ENCODE assay signal across 8 cellular contexts in the genomic region with DNA sequence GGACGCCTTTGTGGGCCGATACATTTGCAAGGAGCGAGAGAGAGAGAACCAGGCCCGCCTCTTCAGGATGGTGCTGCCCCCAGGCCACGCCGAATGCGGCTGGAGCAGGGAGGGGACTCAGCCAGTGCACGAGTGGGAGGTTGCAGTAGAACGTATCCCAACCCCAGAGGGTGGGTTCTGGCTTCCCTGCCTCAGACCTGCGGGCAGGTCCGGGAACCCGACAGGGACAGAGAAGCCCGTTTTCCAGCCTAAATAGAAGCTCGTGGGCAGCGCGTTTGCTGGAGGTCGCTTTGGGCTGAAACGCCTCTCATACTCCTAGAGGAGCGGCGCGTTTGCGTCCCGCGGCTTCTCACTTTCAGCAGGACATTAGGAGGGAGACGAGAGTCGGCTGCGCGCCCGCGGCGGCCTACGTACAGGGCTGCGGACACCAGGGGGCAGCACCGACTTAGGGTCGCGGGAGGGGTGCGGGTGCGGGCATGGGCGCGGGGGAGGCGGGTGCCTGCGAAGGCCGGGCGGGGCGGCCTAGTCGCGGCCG. TPM values are rescaled to one million over a fixed set of nuclear protein-coding genes. Genes with fewer than 3 reads are reported as not detected.
DNase-seq lines count a peak whose midpoint lies in the region; ATAC-seq and TF ChIP-seq lines count a peak whose summit lies in the region.

No MANE protein-coding gene starts in this region.

- TF ChIP-seq CTCF in 22Rv1 (IDR thresholded peaks at IDR 0.05), result no peak
- peak; percentile 66 for TF ChIP-seq CTCF in H9 (conservative IDR thresholded peaks at IDR 0.05)
- no peak for TF ChIP-seq CTCF in activated B cell treated with CpG ODN at 0.5 μM for 24 hours (IDR thresholded peaks at IDR 0.05)

- DNase-seq in H9 (peak; percentile 93), activated B cell treated with CpG ODN at 0.5 μM for 24 hours (peak; percentile 65), caudate nucleus (lab: John Stamatoyannopoulos, UW) (peak in 44 of 61 donors; percentile 10 to 69 (median 41)), NAMALWA (ENCODE audit: low spot score) (no peak), NCI-H128 (lab: John Stamatoyannopoulos, UW; ENCODE audit: unreplicated experiment) (no peak)
- peak; percentile 78 to 79 for DNase-seq in stimulated activated CD4-positive, alpha-beta T cell treated with anti-CD3 and anti-CD28 coated beads, Interleukin-2, amount 100 ng/mL, for 24 hours

- H3K4me2 ChIP-seq in H9 (ENCODE audit: insufficient read depth, insufficient read length, low read length), result peak overlapping the region; percentile 55

- H2AFZ ChIP-seq in H9 (ENCODE audit: low read length), result no peak overlapping the region

- H3T11ph ChIP-seq in H9 (ENCODE audit: low read length), result no peak overlapping the region

- no peak overlapping the region for H2BK120ac ChIP-seq in H9 (ENCODE audit: low read depth, low read length, poor library complexity, severe bottlenecking)

- no peak overlapping the region for H3K14ac ChIP-seq in H9 (ENCODE audit: insufficient read depth, low read length)

- H3K4me3 Mint-ChIP-seq in H9 (peak overlapping the region; percentile 41 to 74), activated B cell treated with CpG ODN at 0.5 μM for 24 hours (peak overlapping the region; percentile 75)

- no peaks in the 10 kb centered on the region for H3K79me1 ChIP-seq in H9 (ENCODE audit: insufficient read depth, low read depth, low read length, poor library complexity, severe bottlenecking)

- no peak overlapping the region; a peak in 1 of 7 replicates for H3K27ac Mint-ChIP-seq in H9
- H3K27ac Mint-ChIP-seq in activated B cell treated with CpG ODN at 0.5 μM for 24 hours, result peak overlapping the region; percentile 30

- H3K9ac ChIP-seq in H9 (ENCODE audit: extremely low read depth, insufficient read length, low read length), result no peak overlapping the region

- no peak overlapping the region for H3K4ac ChIP-seq in H9 (ENCODE audit: low read depth, low read length)

- H4K20me1 ChIP-seq in H9 (ENCODE audit: control insufficient read depth, insufficient read depth, insufficient read length), result no peaks in the 10 kb centered on the region

- H2AK5ac ChIP-seq in H9 (ENCODE audit: insufficient read length, low read length), result no peak overlapping the region

- no peaks in the 10 kb centered on the region; a peak in 1 of 5 replicates for H3K9me3 Mint-ChIP-seq in H9
- H3K9me3 Mint-ChIP-seq in activated B cell treated with CpG ODN at 0.5 μM for 24 hours, result no peaks in the 10 kb centered on the region

- H3K18ac ChIP-seq in H9 (ENCODE audit: insufficient read length, low read depth, low read length), result no peak overlapping the region

- POLR2A ChIA-PET in activated B cell treated with CpG ODN at 0.5 μM for 24 hours (lab: Charles Lee), result no interaction called here

- peaks cover 14 to 21% of the 10 kb centered on the region in 2 experiments for H3K4me1 Mint-ChIP-seq in H9
- H3K4me1 Mint-ChIP-seq in activated B cell treated with CpG ODN at 0.5 μM for 24 hours, result peaks cover 32% of the 10 kb centered on the region

- peaks cover 61% of the 10 kb centered on the region for H3K27me3 ChIP-seq in H9 (ENCODE audit: insufficient read depth, low read length)
- peaks cover 10% of the 10 kb centered on the region for H3K27me3 ChIP-seq in layer of hippocampus (ENCODE audit: control insufficient read depth, insufficient read depth, low read length)

- H2BK15ac ChIP-seq in H9 (ENCODE audit: low read depth, low read length), result no peak overlapping the region

- H3K36me3 Mint-ChIP-seq in H9 (ENCODE audit: insufficient read depth in 1 of 3, low read depth in 3 of 3), result no peaks in the 10 kb centered on the region; a peak in 1 of 7 replicates
- no peaks in the 10 kb centered on the region for H3K36me3 Mint-ChIP-seq in activated B cell treated with CpG ODN at 0.5 μM for 24 hours (ENCODE audit: low read depth)

- no peak overlapping the region for H4K8ac ChIP-seq in H9 (replicated peaks; ENCODE audit: insufficient read length, low read depth, low read length)

- CTCF ChIA-PET in activated B cell treated with CpG ODN at 0.5 μM for 24 hours (lab: Charles Lee), result interaction anchor here (0.6 to 1.4 kb wide), 3 partner anchors 426 to 690 kb away, joined by 3 to 6 read pairs (median 3); no protein-coding TSS in a partner anchor

- peaks cover 87% of the 10 kb centered on the region for H3K27me3 Mint-ChIP-seq in H9 (ENCODE audit: low read depth)
- H3K27me3 Mint-ChIP-seq in activated B cell treated with CpG ODN at 0.5 μM for 24 hours, result peaks cover 39% of the 10 kb centered on the region

- H2BK20ac ChIP-seq in H9 (ENCODE audit: low read depth, low read length, poor library complexity, severe bottlenecking), result no peak overlapping the region

- peaks cover 16% of the 10 kb centered on the region for H3K23me2 ChIP-seq in H9 (ENCODE audit: insufficient read length, low read depth, low read length, poor library complexity, severe bottlenecking)

- H3K23ac ChIP-seq in H9 (ENCODE audit: insufficient read length, low read depth, low read length), result no peak overlapping the region

- H3K4me1 ChIP-seq in H9 (ENCODE audit: insufficient read depth, low read length), result peaks cover 2% of the 10 kb centered on the region; the same call in 1 of the 2 replicates

- WGBS in H9 (ENCODE audit: extremely low coverage, insufficient read length, low lambda C conversion rate), result no CpG with 5 or more reads among the region's 48 CpGs

- peak; percentile 58 for ATAC-seq in activated B cell treated with CpG ODN at 0.5 μM for 24 hours (ENCODE audit: low read depth)

- H3K9me3 ChIP-seq in H9 (ENCODE audit: control insufficient read depth, low read depth, low read length), result no peaks in the 10 kb centered on the region

- H4K5ac ChIP-seq in H9 (ENCODE audit: insufficient read length, low read depth, low read length), result no peak overlapping the region

- no peak overlapping the region for H3K56ac ChIP-seq in H9 (ENCODE audit: insufficient read length, low read depth, low read length)

- intact Hi-C loops in activated B cell treated with CpG ODN at 0.5 μM for 24 hours (cut with micrococcal nuclease), result loop anchor here (2.0 to 5.0 kb wide), 4 partner anchors 44 to 733 kb away; a partner anchor contains a TSS

- H2BK5ac ChIP-seq in H9 (ENCODE audit: insufficient read length, low read length), result no peak overlapping the region

- H2BK12ac ChIP-seq in H9 (ENCODE audit: insufficient read length, low read depth, low read length), result no peak overlapping the region

- H4K91ac ChIP-seq in H9 (ENCODE audit: insufficient read length, low read depth, low read length), result no peak overlapping the region

- peak overlapping the region; percentile 88 for H3K27ac ChIP-seq in 22Rv1
- H3K27ac ChIP-seq in H9 (ENCODE audit: insufficient read length, low read depth, low read length), result no peak overlapping the region
- H3K27ac ChIP-seq in caudate nucleus (ENCODE audit: low read depth, low read length), result peak overlapping the region; percentile 52
- peak overlapping the region; percentile 73 for H3K27ac ChIP-seq in layer of hippocampus (ENCODE audit: low read depth, low read length)

- H3K79me2 ChIP-seq in H9 (ENCODE audit: insufficient read depth, low read length), result no peaks in the 10 kb centered on the region

RNA-seq across cellular contexts. Expression of a gene that starts 11.0 kb away (rescaled TPM):
- total RNA-seq in H9 (2021) (not detected in 2 replicates), activated B cell treated with CpG ODN at 0.5 μM for 24 hours (not detected in 2 replicates)

RNA-seq across cellular contexts. Expression of a gene that starts 41.6 kb away (rescaled TPM):
- total RNA-seq in H9 (2021) (not detected in 2 replicates), activated B cell treated with CpG ODN at 0.5 μM for 24 hours (not detected in 2 replicates)

Comparison
In these comparisons a context has a peak if more than half of its experiments do, and no peak if none do; other contexts are left out.
1. DNase-seq: peak in H9 (single experiment), activated B cell treated with CpG ODN at 0.5 μM for 24 hours (single experiment), caudate nucleus (44 of 61) and stimulated activated CD4-positive, alpha-beta T cell treated with anti-CD3 and anti-CD28 coated beads, Interleukin-2, amount 100 ng/mL, for 24 hours (2 of 2); none in NAMALWA (single experiment) and NCI-H128 (single experiment).